In genomic region chr3:16472593-16472992, GRCh38 we compare ENCODE assay signal across 19 cellular contexts.
"Had no signal": no experiment of that assay in that cellular context is flagged by ENCODE, and none has a peak within 500 bp of the region (broad histone marks: within the 10 kb centered on the region; RNA-seq: fewer than 3 reads in every experiment).

No MANE protein-coding gene starts in this region.

- H3K9me3 Mint-ChIP-seq: activated CD4-positive, alpha-beta memory T cell treated with anti-CD3 and anti-CD28 coated beads, Interleukin-2, amount 10 ng/mL, durations not matched to agents 7 days and 5 days; activated T-cell treated with anti-CD3 and anti-CD28 coated beads, Interleukin-2, amount 50 U/mL, for 24 hours had no signal

- H3K27me3 ChIP-seq: adrenal gland, body of pancreas, esophagus squamous epithelium, pancreas, suprapubic skin had no signal

- H3K4me1 ChIP-seq: body of pancreas, pancreas had no signal

- H3K36me3 ChIP-seq: adrenal gland, pancreas had no signal

- ATAC-seq: activated CD4-positive, alpha-beta T cell treated with anti-CD3 and anti-CD28 coated beads for 36 hours; body of pancreas; pancreas had no signal

- H3K9me3 ChIP-seq: adrenal gland, body of pancreas, pancreas, suprapubic skin had no signal

- DNase-seq: activated CD4-positive, alpha-beta memory T cell treated with anti-CD3 and anti-CD28 coated beads, Interleukin-2, amount 10 ng/mL, durations not matched to agents 7 days and 5 days; activated CD4-positive, alpha-beta T cell treated with anti-CD3 and anti-CD28 coated beads for 36 hours; activated T-cell treated with anti-CD3 and anti-CD28 coated beads, Interleukin-2, amount 50 U/mL, for 24 hours; adrenal gland; body of pancreas; central memory CD4-positive, alpha-beta T cell; effector CD4-positive, alpha-beta T cell; esophagus squamous epithelium; foreskin fibroblast; pancreas; stimulated activated CD4-positive, alpha-beta T cell treated with anti-CD3 and anti-CD28 coated beads, Interleukin-2, amount 100 ng/mL, for 48 hours; stimulated activated naive CD4-positive, alpha-beta T cell treated with Interleukin-2 at 50 U/mL for 16 hours; T1000; trophoblast cell had no signal

- FAIRE-seq: pancreas had no signal

- H3K27me3 Mint-ChIP-seq: activated CD4-positive, alpha-beta memory T cell treated with anti-CD3 and anti-CD28 coated beads, Interleukin-2, amount 10 ng/mL, durations not matched to agents 7 days and 5 days; activated CD4-positive, alpha-beta T cell treated with anti-CD3 and anti-CD28 coated beads for 36 hours; activated naive CD4-positive, alpha-beta T cell treated with anti-CD3 and anti-CD28 coated beads, Interleukin-2, amount 50 U/mL, for 24 hours; activated T-cell treated with anti-CD3 and anti-CD28 coated beads, Interleukin-2, amount 50 U/mL, for 24 hours had no signal

- H3K4me3 Mint-ChIP-seq: activated CD4-positive, alpha-beta memory T cell treated with anti-CD3 and anti-CD28 coated beads, Interleukin-2, amount 10 ng/mL, durations not matched to agents 7 days and 5 days; activated CD4-positive, alpha-beta T cell treated with anti-CD3 and anti-CD28 coated beads for 36 hours; activated naive CD4-positive, alpha-beta T cell treated with anti-CD3 and anti-CD28 coated beads, Interleukin-2, amount 50 U/mL, for 24 hours; activated T-cell treated with anti-CD3 and anti-CD28 coated beads, Interleukin-2, amount 50 U/mL, for 24 hours had no signal

- H3K4me3 ChIP-seq: adrenal gland, body of pancreas, coronary artery, esophagus squamous epithelium, lung, pancreas, suprapubic skin had no signal

- H3K27ac Mint-ChIP-seq: activated CD4-positive, alpha-beta memory T cell treated with anti-CD3 and anti-CD28 coated beads, Interleukin-2, amount 10 ng/mL, durations not matched to agents 7 days and 5 days; activated CD4-positive, alpha-beta T cell treated with anti-CD3 and anti-CD28 coated beads for 36 hours; activated naive CD4-positive, alpha-beta T cell treated with anti-CD3 and anti-CD28 coated beads, Interleukin-2, amount 50 U/mL, for 24 hours had no signal

- H3K27ac ChIP-seq: adrenal gland, body of pancreas, coronary artery, pancreas, suprapubic skin, VCaP had no signal
